21 cellular contexts compared by ENCODE assay signal in genomic region chr7:143351574-143351973, GRCh38. TPM values are rescaled to one million over a fixed set of nuclear protein-coding genes. Genes with fewer than 3 reads are reported as not detected.
DNase-seq lines count a peak whose midpoint lies in the region; ATAC-seq and TF ChIP-seq lines count a peak whose summit lies in the region.
"Had no signal": no experiment of that assay in that cellular context is flagged by ENCODE, and none has a peak within 500 bp of the region (broad histone marks: within the 10 kb centered on the region; RNA-seq: fewer than 3 reads in every experiment).

No MANE protein-coding gene starts in this region.

- H3F3A ChIP-seq in GM23338 (replicated peaks; ENCODE audit: low read depth) (0 out of 2 replicates have a peak, but pooled peaks cover under 1% of the 10 kb centered on the region), neural progenitor cell (ENCODE audit: low read depth) (peaks cover 18% of the 10 kb centered on the region)

- H3K9me3 Mint-ChIP-seq in GM23338 (peaks cover 4% of the 10 kb centered on the region; the same call in 2 of the 3 replicates), WTC11 (peaks cover 5% of the 10 kb centered on the region; the same call in 1 of the 2 replicates), glutamatergic neuron (ENCODE audit: unreplicated experiment) (peaks cover 12% of the 10 kb centered on the region), neural progenitor cell (peaks cover 4% of the 10 kb centered on the region)
- H3K9me3 Mint-ChIP-seq: CD4-positive, alpha-beta memory T cell; H9 had no signal

- H3K4me2 ChIP-seq in GM23338 (no peak overlapping the region; the same call in 1 of the 2 replicates), neural progenitor cell (no peak overlapping the region)

- H4K20me1 ChIP-seq in GM23338 (replicated peaks; ENCODE audit: insufficient read depth) (no peaks in the 10 kb centered on the region), neural progenitor cell (ENCODE audit: low read depth) (peaks cover 24% of the 10 kb centered on the region)

- H3K27me3 ChIP-seq in GM23338 (ENCODE audit: insufficient read depth) (no peaks in the 10 kb centered on the region; the same call in 1 of the 2 replicates), neural progenitor cell (peaks cover 12% of the 10 kb centered on the region)

- peaks cover under 1% of the 10 kb centered on the region; the same call in 1 of the 2 replicates for H3K4me1 ChIP-seq in GM23338 (ENCODE audit: insufficient read depth)
- peaks cover 19% of the 10 kb centered on the region for H3K4me1 ChIP-seq in neural progenitor cell

- no peaks in the 10 kb centered on the region for H3K9me2 ChIP-seq in GM23338 (ENCODE audit: insufficient read depth)

- H2AFZ ChIP-seq in GM23338 (no peak overlapping the region), neural progenitor cell (replicated peaks) (no peak overlapping the region)
- H2AFZ ChIP-seq: GM23248 had no signal

- ATAC-seq in GM23338, result no peak
- ATAC-seq in WTC11, result no peak
- no peak for ATAC-seq in GM18858 (IDR thresholded peaks at IDR 0.05; ENCODE audit: unreplicated experiment)
- ATAC-seq: HCT116 had no signal

- H3K4me3 Mint-ChIP-seq in GM23338 (no peak overlapping the region), WTC11 (no peak overlapping the region), glutamatergic neuron (ENCODE audit: unreplicated experiment) (no peak overlapping the region), neural progenitor cell (no peak overlapping the region)
- H3K4me3 Mint-ChIP-seq: CD4-positive, alpha-beta memory T cell; H9 had no signal

- no peak for DNase-seq in GM23338 (ENCODE audit: low spot score)
- DNase-seq in WTC11 (ENCODE audit: low spot score), result no peak
- DNase-seq in glutamatergic neuron, result no peak
- DNase-seq in neural progenitor cell (ENCODE audit: low spot score), result no peak
- DNase-seq in DMS114 treated with DMSO at 0.1 percent for 48 hours (lab: John Stamatoyannopoulos, UW; ENCODE audit: unreplicated experiment), result no peak
- no peak for DNase-seq in NCI-H146 (lab: John Stamatoyannopoulos, UW)
- no peak for DNase-seq in NCI-H510A (lab: John Stamatoyannopoulos, UW)
- DNase-seq: C1 segment of cervical spinal cord; Calu3; CD4-positive, alpha-beta memory T cell; COR-L47; DMS153; DND-41; GM23248; H9 had no signal

- TF ChIP-seq CTCF in GM23338 (conservative IDR thresholded peaks at IDR 0.05; ENCODE audit: low read depth in 2 of 2), result no peak
- no peak for TF ChIP-seq CTCF in WTC11 (IDR thresholded peaks at IDR 0.05)
- no peak for TF ChIP-seq CTCF in glutamatergic neuron (IDR thresholded peaks at IDR 0.05; ENCODE audit: partially characterized antibody, unreplicated experiment)
- TF ChIP-seq CTCF in neural progenitor cell (IDR thresholded peaks at IDR 0.05), result no peak

- H3K79me2 ChIP-seq in GM23338 (replicated peaks; ENCODE audit: insufficient read depth) (no peaks in the 10 kb centered on the region), neural progenitor cell (ENCODE audit: low read depth) (no peaks in the 10 kb centered on the region)

- CTCF ChIA-PET in WTC11 (lab: Charles Lee), result interaction anchor here (3.8 kb wide), 1 partner anchor 28 kb away, joined by 12 read pairs; no protein-coding TSS in a partner anchor

- H3K4me1 Mint-ChIP-seq in GM23338, result peaks cover 35% of the 10 kb centered on the region
- H3K4me1 Mint-ChIP-seq in WTC11, result peaks cover 20% of the 10 kb centered on the region
- peaks cover 28% of the 10 kb centered on the region for H3K4me1 Mint-ChIP-seq in glutamatergic neuron (ENCODE audit: low read depth, unreplicated experiment)
- peaks cover 25% of the 10 kb centered on the region for H3K4me1 Mint-ChIP-seq in neural progenitor cell

- no peaks in the 10 kb centered on the region for H3K9me3 ChIP-seq in neural progenitor cell (ENCODE audit: low read depth)

- peaks cover 30% of the 10 kb centered on the region for H3K36me3 Mint-ChIP-seq in GM23338 (ENCODE audit: low read depth)
- peaks cover 6% of the 10 kb centered on the region; the same call in 1 of the 2 replicates for H3K36me3 Mint-ChIP-seq in WTC11
- H3K36me3 Mint-ChIP-seq in glutamatergic neuron (ENCODE audit: unreplicated experiment), result peaks cover 24% of the 10 kb centered on the region
- peaks cover 12% of the 10 kb centered on the region for H3K36me3 Mint-ChIP-seq in neural progenitor cell
- H3K36me3 Mint-ChIP-seq: CD4-positive, alpha-beta memory T cell had no signal

- H3K27ac Mint-ChIP-seq in GM23338 (peak overlapping the region; percentile 50), WTC11 (peak overlapping the region; percentile 46; the same call in 1 of the 2 replicates), glutamatergic neuron (ENCODE audit: unreplicated experiment) (peak overlapping the region; percentile 49), neural progenitor cell (peak overlapping the region; percentile 20)
- H3K27ac Mint-ChIP-seq: CD4-positive, alpha-beta memory T cell had no signal

- H3K27ac ChIP-seq in GM23338 (ENCODE audit: low read depth) (no peak overlapping the region), neural progenitor cell (no peak overlapping the region)
- H3K27ac ChIP-seq: GM23248 had no signal

- H3K4me3 ChIP-seq in GM23338 (no peak overlapping the region), neural progenitor cell (no peak overlapping the region)
- H3K4me3 ChIP-seq: GM23248 had no signal

- H3K9ac ChIP-seq in neural progenitor cell, result no peak overlapping the region
- H3K9ac ChIP-seq: GM23248 had no signal

- POLR2A ChIA-PET in WTC11 (lab: Charles Lee), result no interaction called here

- H3K27me3 Mint-ChIP-seq in GM23338 (ENCODE audit: insufficient read depth, low read depth, poor library complexity), result peaks cover 22% of the 10 kb centered on the region
- H3K27me3 Mint-ChIP-seq in WTC11 (ENCODE audit: low read depth), result peaks cover 8% of the 10 kb centered on the region
- H3K27me3 Mint-ChIP-seq in glutamatergic neuron (ENCODE audit: unreplicated experiment), result peaks cover 9% of the 10 kb centered on the region
- peaks cover 10% of the 10 kb centered on the region for H3K27me3 Mint-ChIP-seq in neural progenitor cell (ENCODE audit: insufficient read depth, low read depth)
- H3K27me3 Mint-ChIP-seq: CD4-positive, alpha-beta memory T cell had no signal

- no peaks in the 10 kb centered on the region for H3K36me3 ChIP-seq in GM23338 (ENCODE audit: insufficient read depth)
- H3K36me3 ChIP-seq in neural progenitor cell, result no peaks in the 10 kb centered on the region

TF ChIP-seq in GM23338, 12 proteins besides CTCF, POLR2A, EP300 and RAD21 (continues in another document):
- TF ChIP-seq EZH2phosphoT487 (IDR thresholded peaks at IDR 0.05; ENCODE audit: unreplicated experiment), result no peak
- TF ChIP-seq ETS1 (IDR thresholded peaks at IDR 0.05), result no peak
- no peak for TF ChIP-seq ZNF331 (CRISPR knock-in tag; IDR thresholded peaks at IDR 0.05; ENCODE audit: low read depth)

TF ChIP-seq in WTC11, 78 proteins besides CTCF, POLR2A, EP300 and RAD21 (continues in another document):
- no peak for TF ChIP-seq IRF2 (CRISPR knock-in tag; IDR thresholded peaks at IDR 0.05; ENCODE audit: borderline replicate concordance, low read depth)
- TF ChIP-seq NFYB (CRISPR knock-in tag; conservative IDR thresholded peaks at IDR 0.05; ENCODE audit: low read depth), result no peak
- no peak for TF ChIP-seq TCF7 (CRISPR knock-in tag; IDR thresholded peaks at IDR 0.05; ENCODE audit: low read depth)
- TF ChIP-seq FOXP4 (CRISPR knock-in tag; IDR thresholded peaks at IDR 0.05), result no peak
- no peak for TF ChIP-seq GABPB1 (CRISPR knock-in tag; IDR thresholded peaks at IDR 0.05)
- TF ChIP-seq FOXJ3 (CRISPR knock-in tag; IDR thresholded peaks at IDR 0.05; ENCODE audit: borderline replicate concordance), result no peak

RNA-seq across cellular contexts. Expression of gene FAM131B, which starts 10.9 kb away (rescaled TPM):
- 28.8 and 30.2 TPM in 2 replicates for total RNA-seq in GM23338 (2014; rRNA removed; shearing (Covaris generic))
- polyA plus RNA-seq in GM23338 (2016; fragmentation: Nextera tagmentation; extraction: Ambion mirVana), result 4.7 and 5.4 TPM in 2 replicates
- total RNA-seq in WTC11 (2021) (24.0 to 26.3 TPM (median 25.3 TPM) in 3 replicates), glutamatergic neuron (ENCODE audit: unreplicated experiment) (111 TPM), neural progenitor cell (ENCODE audit: low replicate concordance) (20.1 and 46.5 TPM in 2 replicates)
- polyA plus RNA-seq: CD4-positive, alpha-beta memory T cell had no signal

RNA-seq across cellular contexts. Expression of gene ZYX, which starts 29.6 kb away (rescaled TPM):
- total RNA-seq in GM23338 (2014; rRNA removed; shearing (Covaris generic)), result 132 and 141 TPM in 2 replicates
- 108 and 111 TPM in 2 replicates for polyA plus RNA-seq in GM23338 (2016; fragmentation: Nextera tagmentation; extraction: Ambion mirVana)
- total RNA-seq in WTC11 (2021), result 166 to 179 TPM (median 167 TPM) in 3 replicates
- 163 TPM for total RNA-seq in glutamatergic neuron (ENCODE audit: unreplicated experiment)
- total RNA-seq in neural progenitor cell (ENCODE audit: low replicate concordance), result 5.2 and 21.5 TPM in 2 replicates

RNA-seq across cellular contexts. Expression of gene CLCN1, which starts 35.7 kb away (rescaled TPM):
- total RNA-seq in GM23338 (2014; rRNA removed; shearing (Covaris generic)), result 0.23 and 0.38 TPM in 2 replicates
- polyA plus RNA-seq in GM23338 (2016; fragmentation: Nextera tagmentation; extraction: Ambion mirVana), result 0.43 and 0.48 TPM in 2 replicates
- total RNA-seq in WTC11 (2021) (0.23 to 0.46 TPM (median 0.28 TPM) in 3 replicates), glutamatergic neuron (ENCODE audit: unreplicated experiment) (0.56 TPM), neural progenitor cell (ENCODE audit: low replicate concordance) (not detected in 2 replicates)
- total RNA-seq: A172; A673; CD4-positive, alpha-beta memory T cell; GM23248; H4 had no signal
- polyA plus RNA-seq: BJ, GM23248 had no signal

RNA-seq across cellular contexts. Expression of gene EPHA1, which starts 57.1 kb away (rescaled TPM):
- total RNA-seq in GM23338 (2014; rRNA removed; shearing (Covaris generic)), result 119 and 154 TPM in 2 replicates
- 60.7 and 66.1 TPM in 2 replicates for polyA plus RNA-seq in GM23338 (2016; fragmentation: Nextera tagmentation; extraction: Ambion mirVana)
- total RNA-seq in WTC11 (2021), result 159 to 203 TPM (median 162 TPM) in 3 replicates
- 4.7 TPM for total RNA-seq in glutamatergic neuron (ENCODE audit: unreplicated experiment)
- 4.1 and 6.0 TPM in 2 replicates for total RNA-seq in neural progenitor cell (ENCODE audit: low replicate concordance)
- total RNA-seq: GM23248, H4 had no signal
